ENCODE assay signal across 17 cellular contexts in genomic region chr10:29151011-29151410, GRCh38.
DNase-seq lines count a peak whose midpoint lies in the region; ATAC-seq and TF ChIP-seq lines count a peak whose summit lies in the region.
"Had no signal": no experiment of that assay in that cellular context is flagged by ENCODE, and none has a peak within 500 bp of the region (broad histone marks: within the 10 kb centered on the region; RNA-seq: fewer than 3 reads in every experiment).

No MANE protein-coding gene starts in this region.

- no peak overlapping the region for H3K23ac ChIP-seq in neuronal stem cell (ENCODE audit: low read depth, low read length, poor library complexity)

- no peaks in the 10 kb centered on the region for H3K27me3 Mint-ChIP-seq in stimulated activated memory B cell treated with anti-CD40 and anti-IgM and Interleukin-4, amounts not matched to agents 10 μg/mL and 1 μg/mL and 100 μg/mL, for 72 hours
- no peaks in the 10 kb centered on the region for H3K27me3 Mint-ChIP-seq in natural killer cell (ENCODE audit: low read depth in 2 of 2)

- H2AK5ac ChIP-seq in neuronal stem cell (ENCODE audit: low read depth, low read length): no peak overlapping the region

- no peak overlapping the region for H3K4me3 ChIP-seq in cardiac muscle cell
- H3K4me3 ChIP-seq in heart left ventricle: no peak overlapping the region
- H3K4me3 ChIP-seq in neuronal stem cell (ENCODE audit: low read length in 2 of 2): no peak overlapping the region
- H3K4me3 ChIP-seq: A549 had no signal

- H3K27me3 ChIP-seq in cardiac muscle cell (no peaks in the 10 kb centered on the region), heart left ventricle (no peaks in the 10 kb centered on the region), neuronal stem cell (ENCODE audit: control insufficient read depth in 3 of 3, insufficient read depth in 3 of 3, low read depth in 1 of 3, low read length in 3 of 3) (no peaks in the 10 kb centered on the region)

- no peaks in the 10 kb centered on the region for H3K9me3 Mint-ChIP-seq in stimulated activated memory B cell treated with anti-CD40 and anti-IgM and Interleukin-4, amounts not matched to agents 10 μg/mL and 1 μg/mL and 100 μg/mL, for 72 hours
- H3K9me3 Mint-ChIP-seq in natural killer cell: no peaks in the 10 kb centered on the region
- H3K9me3 Mint-ChIP-seq: CD4-positive, alpha-beta T cell; H9 had no signal

- H2BK12ac ChIP-seq in neuronal stem cell (ENCODE audit: low read length): no peak overlapping the region

- TF ChIP-seq POLR2A in heart left ventricle (IDR thresholded peaks at IDR 0.05): no peak

- intact Hi-C loops in heart left ventricle (cut with DNase I): no loop called here
- intact Hi-C loops in natural killer cell (cut with micrococcal nuclease): no loop called here

- no peak overlapping the region for H3K4me2 ChIP-seq in neuronal stem cell (ENCODE audit: insufficient read depth, low read length, poor library complexity, severe bottlenecking)

- H3K9ac ChIP-seq in neuronal stem cell (ENCODE audit: low read depth, low read length, poor library complexity): no peak overlapping the region

- no peak overlapping the region for H3K27ac Mint-ChIP-seq in stimulated activated memory B cell treated with anti-CD40 and anti-IgM and Interleukin-4, amounts not matched to agents 10 μg/mL and 1 μg/mL and 100 μg/mL, for 72 hours
- H3K27ac Mint-ChIP-seq in natural killer cell: no peak overlapping the region
- H3K27ac Mint-ChIP-seq: CD4-positive, alpha-beta T cell had no signal

- 75 to 97% (median 91%) methylated on average over 1 of the region's 1 CpG for WGBS in heart left ventricle, 4 donors
- WGBS in neuronal stem cell (ENCODE audit: extremely low coverage in 2 of 2, insufficient read length in 2 of 2, insufficient replicate concordance in 1 of 2), 2 donors: no CpG with 5 or more reads among the region's 1 CpG

- DNase-seq in cardiac muscle cell (ENCODE audit: low read depth in 1 of 2, low spot score in 1 of 2) (no peak), heart left ventricle (no peak), islet precursor cell (peak; percentile 71), neuronal stem cell (ENCODE audit: low spot score) (peak; percentile 52), amniotic stem cell (lab: John Stamatoyannopoulos, UW) (no peak), pons (ENCODE audit: low spot score) (no peak), natural killer cell (no peak)
- DNase-seq: AML-193; Caco-2; CD4-positive, alpha-beta T cell; GDM1; GOT3; H9; IMR-90 had no signal

- H4K91ac ChIP-seq in neuronal stem cell (ENCODE audit: low read depth, low read length, poor library complexity): no peak overlapping the region

- H3K27ac ChIP-seq in cardiac muscle cell: peak overlapping the region; percentile 97
- no peak overlapping the region for H3K27ac ChIP-seq in heart left ventricle
- peak overlapping the region; percentile 48 for H3K27ac ChIP-seq in neuronal stem cell (replicated peaks; ENCODE audit: low read length)
- H3K27ac ChIP-seq: 22Rv1 had no signal

- H3K9me3 ChIP-seq in cardiac muscle cell (ENCODE audit: low read depth): no peaks in the 10 kb centered on the region
- H3K9me3 ChIP-seq in heart left ventricle: no peaks in the 10 kb centered on the region
- no peaks in the 10 kb centered on the region for H3K9me3 ChIP-seq in neuronal stem cell (replicated peaks in 1 of 2; ENCODE audit: control insufficient read depth in 2 of 2, insufficient read depth in 1 of 2, low read depth in 1 of 2, low read length in 2 of 2)
- H3K9me3 ChIP-seq: A549, Caco-2 had no signal

- TF ChIP-seq CTCF in cardiac muscle cell (IDR thresholded peaks at IDR 0.05; ENCODE audit: low read depth, low read length) (no peak), heart left ventricle (IDR thresholded peaks at IDR 0.05) (no peak), natural killer cell (IDR thresholded peaks at IDR 0.05) (no peak)

- H3K14ac ChIP-seq in neuronal stem cell (ENCODE audit: low read length): no peak overlapping the region

- no peak overlapping the region for H4K8ac ChIP-seq in neuronal stem cell (ENCODE audit: low read depth, low read length)

- no peak for ATAC-seq in heart left ventricle
- peak; percentile 34 for ATAC-seq in stimulated activated memory B cell treated with anti-CD40 and anti-IgM and Interleukin-4, amounts not matched to agents 10 μg/mL and 1 μg/mL and 100 μg/mL, for 72 hours
- no peak for ATAC-seq in natural killer cell
- ATAC-seq: A549 had no signal

- no peaks in the 10 kb centered on the region for H3K79me1 ChIP-seq in neuronal stem cell (ENCODE audit: low read depth, low read length)

- H2BK5ac ChIP-seq in neuronal stem cell (ENCODE audit: low read length): no peak overlapping the region

- no peaks in the 10 kb centered on the region for H3K4me1 Mint-ChIP-seq in stimulated activated memory B cell treated with anti-CD40 and anti-IgM and Interleukin-4, amounts not matched to agents 10 μg/mL and 1 μg/mL and 100 μg/mL, for 72 hours
- H3K4me1 Mint-ChIP-seq in natural killer cell: no peaks in the 10 kb centered on the region

- no peak overlapping the region for H3K18ac ChIP-seq in neuronal stem cell (ENCODE audit: low read length)

- no peak overlapping the region for H2BK120ac ChIP-seq in neuronal stem cell (ENCODE audit: low read depth, low read length)

- H3K4ac ChIP-seq in neuronal stem cell (ENCODE audit: low read length): no peak overlapping the region

- H3K36me3 ChIP-seq in cardiac muscle cell: no peaks in the 10 kb centered on the region
- no peaks in the 10 kb centered on the region for H3K36me3 ChIP-seq in heart left ventricle
- no peaks in the 10 kb centered on the region for H3K36me3 ChIP-seq in neuronal stem cell (replicated peaks in 1 of 2; ENCODE audit: control insufficient read depth in 2 of 2, insufficient read depth in 2 of 2, low read length in 2 of 2)

- H2AFZ ChIP-seq in neuronal stem cell (ENCODE audit: low read length): no peak overlapping the region

- H2BK15ac ChIP-seq in neuronal stem cell (ENCODE audit: low read length): no peak overlapping the region

- H3K4me3 Mint-ChIP-seq in stimulated activated memory B cell treated with anti-CD40 and anti-IgM and Interleukin-4, amounts not matched to agents 10 μg/mL and 1 μg/mL and 100 μg/mL, for 72 hours: no peak overlapping the region
- no peak overlapping the region for H3K4me3 Mint-ChIP-seq in natural killer cell
- H3K4me3 Mint-ChIP-seq: CD4-positive, alpha-beta T cell; H9 had no signal

- no peaks in the 10 kb centered on the region for H3K36me3 Mint-ChIP-seq in stimulated activated memory B cell treated with anti-CD40 and anti-IgM and Interleukin-4, amounts not matched to agents 10 μg/mL and 1 μg/mL and 100 μg/mL, for 72 hours
- H3K36me3 Mint-ChIP-seq in natural killer cell: no peaks in the 10 kb centered on the region

- peaks cover 23% of the 10 kb centered on the region for H3K4me1 ChIP-seq in cardiac muscle cell (ENCODE audit: low read depth)
- peaks cover 0 to 14% (median 0%) of the 10 kb centered on the region in 12 donors for H3K4me1 ChIP-seq in heart left ventricle
- H3K4me1 ChIP-seq in neuronal stem cell (ENCODE audit: control insufficient read depth in 2 of 2, insufficient read depth in 1 of 2, low read depth in 1 of 2, low read length in 2 of 2): peaks cover 0 to 13% of the 10 kb centered on the region in 2 donors
- H3K4me1 ChIP-seq: Caco-2 had no signal

Comparison
In these comparisons a context has a peak if more than half of its experiments do, and no peak if none do; other contexts are left out.
1. H3K27ac ChIP-seq: peak in cardiac muscle cell (single experiment) and neuronal stem cell (single experiment); none in heart left ventricle (0 of 12).
2. DNase-seq: peak in islet precursor cell (single experiment) and neuronal stem cell (single experiment); none in cardiac muscle cell (0 of 2), heart left ventricle (0 of 5), amniotic stem cell (single experiment), pons (single experiment) and natural killer cell (single experiment).